20 cellular contexts compared by ENCODE assay signal in genomic region chr5:82151622-82152021, GRCh38.
DNase-seq lines count a peak whose midpoint lies in the region; ATAC-seq and TF ChIP-seq lines count a peak whose summit lies in the region.
"Had no signal": no experiment of that assay in that cellular context is flagged by ENCODE, and none has a peak within 500 bp of the region (broad histone marks: within the 10 kb centered on the region; RNA-seq: fewer than 3 reads in every experiment).

No MANE protein-coding gene starts in this region.

- DNase-seq in ACHN = peak; percentile 42
- DNase-seq in DMS 273 treated with DMSO at 0.1 percent for 48 hours (lab: John Stamatoyannopoulos, UW) = peak; percentile 43
- peak; percentile 7 for DNase-seq in NCI-H2029 (lab: John Stamatoyannopoulos, UW)
- peak; percentile 32 for DNase-seq in choroid plexus epithelial cell (ENCODE audit: low read depth)
- DNase-seq in substantia nigra (lab: John Stamatoyannopoulos, UW) = no peak
- no peak for DNase-seq in stimulated activated naive CD8-positive, alpha-beta T cell treated with anti-CD3 and anti-CD28 coated beads, Interleukin-15, Interleukin-2, amounts not matched to agents 100 U/mL and 50 U/mL, for 24 hours
- DNase-seq: activated CD8-positive, alpha-beta T cell treated with anti-CD3 and anti-CD28 coated beads for 36 hours; activated naive CD4-positive, alpha-beta T cell treated with anti-CD3 and anti-CD28 coated beads, Interleukin-2, amount 50 U/mL, for 16 hours; activated T-cell treated with anti-CD3 and anti-CD28 coated beads, Interleukin-2, amount 50 U/mL, for 4 hours; endodermal cell; hippocampal formation; kidney; NCI-H1930; nephron progenitor cell; SHP77 treated with DMSO at 0.1 percent for 48 hours; stimulated activated CD4-positive, alpha-beta T cell treated with anti-CD3 and anti-CD28 coated beads, Interleukin-2, amount 100 ng/mL, for 48 hours; T-helper 1 cell had no signal

- ATAC-seq in stimulated activated memory B cell treated with anti-CD40 and anti-IgM and Interleukin-4, amounts not matched to agents 10 μg/mL and 1 μg/mL and 100 μg/mL, for 72 hours = no peak
- ATAC-seq in stimulated activated naive CD8-positive, alpha-beta T cell treated with anti-CD3 and anti-CD28 coated beads, Interleukin-15, Interleukin-2, amounts not matched to agents 100 U/mL and 50 U/mL, for 24 hours = no peak
- ATAC-seq: activated CD8-positive, alpha-beta T cell treated with anti-CD3 and anti-CD28 coated beads for 36 hours; activated T-cell treated with anti-CD3 and anti-CD28 coated beads, Interleukin-2, amount 50 U/mL, for 4 hours; WTC11 had no signal

- H3K27ac Mint-ChIP-seq in stimulated activated memory B cell treated with anti-CD40 and anti-IgM and Interleukin-4, amounts not matched to agents 10 μg/mL and 1 μg/mL and 100 μg/mL, for 72 hours = no peak overlapping the region
- H3K27ac Mint-ChIP-seq: activated CD8-positive, alpha-beta T cell treated with anti-CD3 and anti-CD28 coated beads for 36 hours; endodermal cell; nephron progenitor cell; WTC11 had no signal

- no peaks in the 10 kb centered on the region for H3K9me3 Mint-ChIP-seq in stimulated activated memory B cell treated with anti-CD40 and anti-IgM and Interleukin-4, amounts not matched to agents 10 μg/mL and 1 μg/mL and 100 μg/mL, for 72 hours
- H3K9me3 Mint-ChIP-seq: activated CD8-positive, alpha-beta T cell treated with anti-CD3 and anti-CD28 coated beads for 36 hours; activated T-cell treated with anti-CD3 and anti-CD28 coated beads, Interleukin-2, amount 50 U/mL, for 4 hours; endodermal cell; nephron progenitor cell; WTC11 had no signal

- no peaks in the 10 kb centered on the region for H3K4me1 Mint-ChIP-seq in stimulated activated memory B cell treated with anti-CD40 and anti-IgM and Interleukin-4, amounts not matched to agents 10 μg/mL and 1 μg/mL and 100 μg/mL, for 72 hours

- TF ChIP-seq CTCF in choroid plexus epithelial cell (conservative IDR thresholded peaks at IDR 0.05; ENCODE audit: low read depth, low read length) = no peak

- H3K4me3 Mint-ChIP-seq in stimulated activated memory B cell treated with anti-CD40 and anti-IgM and Interleukin-4, amounts not matched to agents 10 μg/mL and 1 μg/mL and 100 μg/mL, for 72 hours = no peak overlapping the region
- H3K4me3 Mint-ChIP-seq: activated CD8-positive, alpha-beta T cell treated with anti-CD3 and anti-CD28 coated beads for 36 hours; activated T-cell treated with anti-CD3 and anti-CD28 coated beads, Interleukin-2, amount 50 U/mL, for 4 hours; endodermal cell; nephron progenitor cell; WTC11 had no signal

- H3K36me3 Mint-ChIP-seq in stimulated activated memory B cell treated with anti-CD40 and anti-IgM and Interleukin-4, amounts not matched to agents 10 μg/mL and 1 μg/mL and 100 μg/mL, for 72 hours = peaks cover 9% of the 10 kb centered on the region
- H3K36me3 Mint-ChIP-seq: WTC11 had no signal

- in situ Hi-C loops in ACHN (cut with HindIII; ENCODE audit: low pct_ligation_motif_present, low pct_unique_long_range_greater_than_20kb, low sequenced_read_pairs) = no loop called here

- H3K27ac ChIP-seq in substantia nigra (ENCODE audit: low read depth, low read length, poor library complexity, severe bottlenecking) = no peak overlapping the region
- H3K27ac ChIP-seq: vagina had no signal

- H3K4me3 ChIP-seq in choroid plexus epithelial cell (ENCODE audit: low read depth, low read length) = no peak overlapping the region
- H3K4me3 ChIP-seq: vagina had no signal

- H3K27me3 Mint-ChIP-seq in stimulated activated memory B cell treated with anti-CD40 and anti-IgM and Interleukin-4, amounts not matched to agents 10 μg/mL and 1 μg/mL and 100 μg/mL, for 72 hours = no peaks in the 10 kb centered on the region
- H3K27me3 Mint-ChIP-seq: activated CD8-positive, alpha-beta T cell treated with anti-CD3 and anti-CD28 coated beads for 36 hours had no signal

Comparison
In these comparisons a context has a peak if more than half of its experiments do, and no peak if none do; other contexts are left out.
1. DNase-seq: peak in ACHN (single experiment), DMS 273 treated with DMSO at 0.1 percent for 48 hours (single experiment), NCI-H2029 (single experiment) and choroid plexus epithelial cell (single experiment); none in substantia nigra (0 of 49) and stimulated activated naive CD8-positive, alpha-beta T cell treated with anti-CD3 and anti-CD28 coated beads, Interleukin-15, Interleukin-2, amounts not matched to agents 100 U/mL and 50 U/mL, for 24 hours (single experiment).